Comparison of ENCODE assay signal across 13 cellular contexts in genomic region chr11:109424893-109425292, GRCh38. TPM values are rescaled to one million over a fixed set of nuclear protein-coding genes. Genes with fewer than 3 reads are reported as not detected.
DNase-seq lines count a peak whose midpoint lies in the region; ATAC-seq lines count a peak whose summit lies in the region.
"Had no signal": no experiment of that assay in that cellular context is flagged by ENCODE, and none has a peak within 500 bp of the region (broad histone marks: within the 10 kb centered on the region; RNA-seq: fewer than 3 reads in every experiment).

No MANE protein-coding gene starts in this region.

- no peak overlapping the region for H4K8ac ChIP-seq in mesendoderm (ENCODE audit: low read depth, low read length)

- H4K5ac ChIP-seq in mesendoderm (ENCODE audit: low read length) = no peak overlapping the region

- no peaks in the 10 kb centered on the region for H3K79me2 ChIP-seq in mesendoderm (ENCODE audit: control insufficient read depth, insufficient read depth, low read length)

- no peak overlapping the region for H3K56ac ChIP-seq in mesendoderm (ENCODE audit: low read length)

- no peak overlapping the region for H3K4me3 ChIP-seq in mesendoderm (ENCODE audit: low read length)
- H3K4me3 ChIP-seq: adrenal gland, uterus had no signal

- POLR2A ChIA-PET in activated CD8-positive, alpha-beta T cell treated with anti-CD3 and anti-CD28 coated beads, Interleukin-2, amount 10 ng/mL, durations not matched to agents 7 days and 5 days (lab: Charles Lee) = no interaction called here

- no peak overlapping the region for H3K27ac ChIP-seq in mesendoderm (ENCODE audit: low read depth, low read length)
- H3K27ac ChIP-seq: adrenal gland, uterus had no signal

- no peak overlapping the region for H2BK120ac ChIP-seq in mesendoderm (ENCODE audit: low read depth, low read length)

- H2BK15ac ChIP-seq in mesendoderm (replicated peaks; ENCODE audit: low read depth) = no peak overlapping the region

- in situ Hi-C loops in Caki2 (cut with HindIII; ENCODE audit: low pct_unique_long_range_greater_than_20kb, low sequenced_read_pairs) = no loop called here

- H3K27me3 Mint-ChIP-seq in activated CD8-positive, alpha-beta T cell treated with anti-CD3 and anti-CD28 coated beads, Interleukin-2, amount 10 ng/mL, durations not matched to agents 7 days and 5 days (ENCODE audit: low read depth) = peaks cover 24% of the 10 kb centered on the region

- no peak overlapping the region for H3K4me3 Mint-ChIP-seq in activated CD8-positive, alpha-beta T cell treated with anti-CD3 and anti-CD28 coated beads, Interleukin-2, amount 10 ng/mL, durations not matched to agents 7 days and 5 days

- no peak overlapping the region for H3K23ac ChIP-seq in mesendoderm (ENCODE audit: low read length)

- H3K9ac ChIP-seq in mesendoderm (ENCODE audit: low read length) = no peak overlapping the region

- DNase-seq in Caki2 (ENCODE audit: low read depth) = peak; percentile 32
- DNase-seq in HuH-7 (ENCODE audit: low spot score) = peak; percentile 13
- peak; percentile 45 for DNase-seq in activated CD8-positive, alpha-beta T cell treated with anti-CD3 and anti-CD28 coated beads, Interleukin-2, amount 10 ng/mL, durations not matched to agents 7 days and 5 days
- DNase-seq in mesendoderm = peak; percentile 77
- no peak for DNase-seq in NCI-H1417 (lab: John Stamatoyannopoulos, UW)
- no peak for DNase-seq in NCI-H1092 treated with DMSO at 0.1 percent for 48 hours (lab: John Stamatoyannopoulos, UW)
- no peak for DNase-seq in AG08396 (ENCODE audit: low spot score)
- DNase-seq: effector memory CD4-positive, alpha-beta T cell; uterus had no signal

- H3K79me1 ChIP-seq in mesendoderm (ENCODE audit: low read length) = no peaks in the 10 kb centered on the region

- H3K27ac Mint-ChIP-seq in activated CD8-positive, alpha-beta T cell treated with anti-CD3 and anti-CD28 coated beads, Interleukin-2, amount 10 ng/mL, durations not matched to agents 7 days and 5 days = no peak overlapping the region
- H3K27ac Mint-ChIP-seq: CD14-positive monocyte had no signal

- H3K18ac ChIP-seq in mesendoderm (ENCODE audit: low read length) = no peak overlapping the region

- CTCF ChIA-PET in activated CD8-positive, alpha-beta T cell treated with anti-CD3 and anti-CD28 coated beads, Interleukin-2, amount 10 ng/mL, durations not matched to agents 7 days and 5 days (lab: Charles Lee) = no interaction called here

- no peak overlapping the region for H2AK5ac ChIP-seq in mesendoderm (ENCODE audit: low read length)

- no peaks in the 10 kb centered on the region for H3K36me3 Mint-ChIP-seq in activated CD8-positive, alpha-beta T cell treated with anti-CD3 and anti-CD28 coated beads, Interleukin-2, amount 10 ng/mL, durations not matched to agents 7 days and 5 days (ENCODE audit: low read depth)

- H3K36me3 ChIP-seq in mesendoderm (ENCODE audit: control insufficient read depth, insufficient read depth, low read length) = no peaks in the 10 kb centered on the region
- H3K36me3 ChIP-seq: adrenal gland, uterus had no signal

- H3K27me3 ChIP-seq in mesendoderm (ENCODE audit: insufficient read depth, low read length, poor library complexity) = peaks cover 14% of the 10 kb centered on the region

- no peak overlapping the region for H2BK5ac ChIP-seq in mesendoderm (ENCODE audit: low read length)

- no CpG with 5 or more reads among the region's 10 CpGs for WGBS in mesendoderm (ENCODE audit: extremely low coverage, insufficient coverage, low lambda C conversion rate)

- no peak overlapping the region for H3K4me2 ChIP-seq in mesendoderm (ENCODE audit: low read length)

- no peaks in the 10 kb centered on the region for H3K4me1 Mint-ChIP-seq in activated CD8-positive, alpha-beta T cell treated with anti-CD3 and anti-CD28 coated beads, Interleukin-2, amount 10 ng/mL, durations not matched to agents 7 days and 5 days (ENCODE audit: low read depth)
- H3K4me1 Mint-ChIP-seq: CD14-positive monocyte had no signal

- peaks cover 5% of the 10 kb centered on the region for H3K9me3 Mint-ChIP-seq in activated CD8-positive, alpha-beta T cell treated with anti-CD3 and anti-CD28 coated beads, Interleukin-2, amount 10 ng/mL, durations not matched to agents 7 days and 5 days (ENCODE audit: insufficient read depth)

- ATAC-seq in activated CD8-positive, alpha-beta T cell treated with anti-CD3 and anti-CD28 coated beads, Interleukin-2, amount 10 ng/mL, durations not matched to agents 7 days and 5 days = no peak
- no peak for ATAC-seq in GM21529 (IDR thresholded peaks at IDR 0.05; ENCODE audit: unreplicated experiment)

- peaks cover 2% of the 10 kb centered on the region for H3K4me1 ChIP-seq in mesendoderm (ENCODE audit: control insufficient read depth, low read depth, low read length)

- H3K4ac ChIP-seq in mesendoderm (ENCODE audit: low read depth, low read length) = no peak overlapping the region

RNA-seq across cellular contexts. Expression of gene C11orf87, which starts 2.9 kb away (rescaled TPM):
- total RNA-seq in Caki2 (2014; rRNA removed; shearing (Covaris generic); ENCODE audit: low replicate concordance) = not detected in 2 replicates
- total RNA-seq in activated CD8-positive, alpha-beta T cell treated with anti-CD3 and anti-CD28 coated beads, Interleukin-2, amount 10 ng/mL, durations not matched to agents 7 days and 5 days = not detected
- polyA plus RNA-seq in mesendoderm (2013, experiment 1 of 2) = 0.58 TPM
- polyA plus RNA-seq in mesendoderm (2013, experiment 2 of 2) = 0.53 TPM
- total RNA-seq: SK-MEL-5 had no signal
- polyA plus RNA-seq: CD14-positive monocyte had no signal

Comparison
In these comparisons a context has a peak if more than half of its experiments do, and no peak if none do; other contexts are left out.
1. DNase-seq: peak in Caki2 (single experiment), HuH-7 (single experiment), activated CD8-positive, alpha-beta T cell treated with anti-CD3 and anti-CD28 coated beads, Interleukin-2, amount 10 ng/mL, durations not matched to agents 7 days and 5 days (single experiment) and mesendoderm (single experiment); none in NCI-H1417 (0 of 3), NCI-H1092 treated with DMSO at 0.1 percent for 48 hours (single experiment) and AG08396 (single experiment).